In the genomic region with DNA sequence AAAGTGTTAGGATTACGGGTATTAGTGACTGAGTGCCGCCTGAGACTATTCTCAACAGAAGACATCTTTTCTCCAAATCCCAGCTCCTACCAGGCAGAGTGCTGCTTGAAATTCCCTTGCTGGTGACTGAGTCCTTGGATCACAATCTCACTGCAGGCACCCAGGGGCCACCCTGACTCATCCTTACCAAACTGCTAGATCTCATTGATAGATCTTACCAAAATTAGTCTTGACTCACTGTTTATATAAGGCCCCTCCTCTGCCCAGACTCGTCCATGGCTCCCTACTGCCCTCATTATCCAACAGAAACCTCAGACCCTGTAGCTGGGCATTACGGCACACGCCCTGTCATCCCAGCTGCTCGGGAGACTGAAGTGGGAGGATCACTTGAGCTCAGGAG, we compare ENCODE assay signal across 9 cellular contexts. TPM values are rescaled to one million over a fixed set of nuclear protein-coding genes. Genes with fewer than 3 reads are reported as not detected.
DNase-seq lines count a peak whose midpoint lies in the region; ATAC-seq, FAIRE-seq and TF ChIP-seq lines count a peak whose summit lies in the region.
"Had no signal": no experiment of that assay in that cellular context is flagged by ENCODE, and none has a peak within 500 bp of the region (broad histone marks: within the 10 kb centered on the region; RNA-seq: fewer than 3 reads in every experiment).

No MANE protein-coding gene starts in this region.

- no peaks in the 10 kb centered on the region for H3K27me3 Mint-ChIP-seq in stimulated activated naive B cell treated with anti-CD40 and anti-IgM and Interleukin-4, amounts not matched to agents 10 μg/mL and 1 μg/mL and 100 μg/mL, for 72 hours

- H3K9me3 Mint-ChIP-seq in stimulated activated naive B cell treated with anti-CD40 and anti-IgM and Interleukin-4, amounts not matched to agents 10 μg/mL and 1 μg/mL and 100 μg/mL, for 72 hours = peaks cover 1 to 3% of the 10 kb centered on the region in 2 donors

- H3K4me3 ChIP-seq in fibroblast of mammary gland (ENCODE audit: control insufficient read depth, low read depth, low read length) = no peak overlapping the region
- H3K4me3 ChIP-seq: lung had no signal

- FAIRE-seq in H54 (lab: Jason Lieb, UNC) = peak; percentile 36

- in situ Hi-C loops in G401 (cut with HindIII; ENCODE audit: low sequenced_read_pairs) = no loop called here

- peak; percentile 65 for DNase-seq in H54 (ENCODE audit: insufficient read length, low spot score)
- peak; percentile 61 for DNase-seq in T1000 (lab: John Stamatoyannopoulos, UW)
- peak; percentile 50 for DNase-seq in fibroblast of mammary gland (ENCODE audit: low read depth)
- DNase-seq in stimulated activated naive B cell treated with anti-CD40 and anti-IgM and Interleukin-4, amounts not matched to agents 10 μg/mL and 1 μg/mL and 100 μg/mL, for 72 hours = no peak
- no peak for DNase-seq in G401 (ENCODE audit: low spot score)
- no peak for DNase-seq in SIG-M5 treated with dmso at 0.1 percent for 504 hours (lab: John Stamatoyannopoulos, UW; ENCODE audit: unreplicated experiment)
- DNase-seq: NCI-H187 treated with DMSO at 0.1 percent for 48 hours had no signal

- peaks cover 83 to 96% of the 10 kb centered on the region in 2 donors for H3K4me1 Mint-ChIP-seq in stimulated activated naive B cell treated with anti-CD40 and anti-IgM and Interleukin-4, amounts not matched to agents 10 μg/mL and 1 μg/mL and 100 μg/mL, for 72 hours

- H3K27ac Mint-ChIP-seq in stimulated activated naive B cell treated with anti-CD40 and anti-IgM and Interleukin-4, amounts not matched to agents 10 μg/mL and 1 μg/mL and 100 μg/mL, for 72 hours = peak overlapping the region; percentile 84

- H3K4me3 Mint-ChIP-seq in stimulated activated naive B cell treated with anti-CD40 and anti-IgM and Interleukin-4, amounts not matched to agents 10 μg/mL and 1 μg/mL and 100 μg/mL, for 72 hours = peak overlapping the region in 1 of 2 donors; percentile 21

- H3K36me3 Mint-ChIP-seq in stimulated activated naive B cell treated with anti-CD40 and anti-IgM and Interleukin-4, amounts not matched to agents 10 μg/mL and 1 μg/mL and 100 μg/mL, for 72 hours = peaks cover 24 to 46% of the 10 kb centered on the region in 2 donors

- TF ChIP-seq POLR2A in H54 (IDR thresholded peaks at IDR 0.05; ENCODE audit: low read depth, low read length) = no peak

- no peak for ATAC-seq in stimulated activated naive B cell treated with anti-CD40 and anti-IgM and Interleukin-4, amounts not matched to agents 10 μg/mL and 1 μg/mL and 100 μg/mL, for 72 hours (replicated peaks)
- no peak for ATAC-seq in HG02610 (IDR thresholded peaks at IDR 0.05; ENCODE audit: unreplicated experiment)

- TF ChIP-seq CTCF in fibroblast of mammary gland (conservative IDR thresholded peaks at IDR 0.05; ENCODE audit: control insufficient read depth, insufficient read depth, low read depth, low read length) = no peak

RNA-seq across cellular contexts. Expression of a gene that starts 14.7 kb away (rescaled TPM):
- 12.8 and 31.0 TPM in 2 replicates for total RNA-seq in G401 (2014; rRNA removed; shearing (Covaris generic))

RNA-seq across cellular contexts. Expression of a gene that starts 22.7 kb away (rescaled TPM):
- 9.8 and 11.3 TPM in 2 replicates for total RNA-seq in G401 (2014; rRNA removed; shearing (Covaris generic))

RNA-seq across cellular contexts. Expression of a gene that starts 44.6 kb away (rescaled TPM):
- total RNA-seq in G401 (2014; rRNA removed; shearing (Covaris generic)) = 16.5 and 25.5 TPM in 2 replicates

RNA-seq across cellular contexts. Expression of a gene that starts 44.8 kb away (rescaled TPM):
- 1.8 and 2.9 TPM in 2 replicates for total RNA-seq in G401 (2014; rRNA removed; shearing (Covaris generic))

RNA-seq across cellular contexts. Expression of a gene that starts 45.4 kb away (rescaled TPM):
- not detected in 2 replicates for total RNA-seq in G401 (2014; rRNA removed; shearing (Covaris generic))

Comparison
In these comparisons a context has a peak if more than half of its experiments do, and no peak if none do; other contexts are left out.
1. DNase-seq: peak in H54 (single experiment), T1000 (single experiment) and fibroblast of mammary gland (single experiment); none in stimulated activated naive B cell treated with anti-CD40 and anti-IgM and Interleukin-4, amounts not matched to agents 10 μg/mL and 1 μg/mL and 100 μg/mL, for 72 hours (single experiment), G401 (single experiment) and SIG-M5 treated with dmso at 0.1 percent for 504 hours (single experiment).